Comparison of ENCODE assay signal across 22 cellular contexts in the genomic region with DNA sequence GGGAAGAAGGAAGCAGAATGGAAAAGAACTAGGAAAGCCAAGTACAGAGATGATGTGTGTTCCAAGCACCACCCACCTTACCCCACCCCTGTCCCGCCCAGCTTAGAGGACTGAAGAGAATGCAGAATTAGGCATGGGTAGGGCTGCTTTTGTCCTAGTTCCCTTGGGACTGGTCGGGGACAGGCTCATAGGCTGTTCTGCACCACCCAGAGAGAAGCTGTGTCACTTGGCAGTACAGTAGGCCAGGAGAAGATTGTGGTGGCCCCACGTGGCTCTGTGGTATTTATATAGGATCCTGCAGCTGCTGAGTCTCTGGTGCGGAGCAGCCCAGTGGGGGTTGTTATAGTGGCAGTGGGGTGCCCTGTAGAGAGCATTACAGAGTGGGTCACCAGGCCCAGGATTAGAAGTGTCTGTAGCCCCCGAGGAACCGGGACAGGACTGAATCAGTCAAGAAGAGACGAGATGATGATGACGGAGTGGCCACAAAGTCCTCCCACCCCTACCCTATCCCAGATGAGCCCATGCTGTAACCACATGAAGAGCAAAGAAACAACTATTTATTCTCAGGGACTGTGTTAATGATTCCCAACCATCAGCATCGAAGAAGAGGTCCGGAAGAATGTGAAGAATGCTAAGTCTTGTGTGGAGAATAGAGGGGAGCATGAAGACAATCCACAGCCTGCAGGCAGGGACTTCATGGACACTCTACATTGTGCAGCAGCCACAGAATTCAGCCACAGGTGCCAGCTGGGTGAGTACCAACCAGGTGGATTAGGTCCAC.
DNase-seq lines count a peak whose midpoint lies in the region; ATAC-seq, FAIRE-seq and TF ChIP-seq lines count a peak whose summit lies in the region.
"Had no signal": no experiment of that assay in that cellular context is flagged by ENCODE, and none has a peak within 500 bp of the region (broad histone marks: within the 10 kb centered on the region; RNA-seq: fewer than 3 reads in every experiment).

No MANE protein-coding gene starts in this region.

- no peak overlapping the region for H4K91ac ChIP-seq in H1 (replicated peaks; ENCODE audit: insufficient read length, low read length)
- H4K91ac ChIP-seq in neuronal stem cell (ENCODE audit: low read depth, low read length, poor library complexity): no peak overlapping the region

- no peaks in the 10 kb centered on the region for H3K79me2 ChIP-seq in H1 (ENCODE audit: control insufficient read depth in 1 of 2, insufficient read depth in 2 of 2, low read length in 2 of 2)

- H3K79me1 ChIP-seq in H1 (ENCODE audit: low read depth, low read length): no peaks in the 10 kb centered on the region
- no peaks in the 10 kb centered on the region for H3K79me1 ChIP-seq in neuronal stem cell (ENCODE audit: low read depth, low read length)

- no peak overlapping the region for H3K27ac ChIP-seq in H1 (ENCODE audit: low read depth, low read length)
- H3K27ac ChIP-seq in neuronal stem cell (replicated peaks; ENCODE audit: low read length): no peak overlapping the region

- H3K36me3 Mint-ChIP-seq in activated naive CD8-positive, alpha-beta T cell treated with anti-CD3 and anti-CD28 coated beads for 36 hours: no peaks in the 10 kb centered on the region
- H3K36me3 Mint-ChIP-seq: mesothelial cell of epicardium had no signal

- no peak overlapping the region for H2BK15ac ChIP-seq in H1 (ENCODE audit: low read length)
- no peak overlapping the region for H2BK15ac ChIP-seq in neuronal stem cell (ENCODE audit: low read length)

- H3K36me3 ChIP-seq in H1 (ENCODE audit: control insufficient read depth in 2 of 4, insufficient read depth in 4 of 4, low read length in 3 of 4) (no peaks in the 10 kb centered on the region), neuronal stem cell (replicated peaks in 1 of 2; ENCODE audit: control insufficient read depth in 2 of 2, insufficient read depth in 2 of 2, low read length in 2 of 2) (no peaks in the 10 kb centered on the region)

- ATAC-seq in GM18858 (IDR thresholded peaks at IDR 0.05; ENCODE audit: unreplicated experiment): no peak
- ATAC-seq: activated CD4-positive, CD25-positive, alpha-beta regulatory T cell treated with anti-CD3 and anti-CD28 coated beads, Interleukin-2, amount 50 U/mL, for 24 hours; activated T-helper 17 cell treated with anti-CD3 and anti-CD28 coated beads, Interleukin-2, amount 50 U/mL, for 72 hours; right cardiac atrium had no signal

- CTCF ChIA-PET in H1 (lab: Charles Lee; ENCODE audit: partially characterized antibody): interaction anchor here (0.6 kb wide), 1 partner anchor 12 kb away, joined by 3 read pairs; no protein-coding TSS in a partner anchor

- H3K23ac ChIP-seq in H1 (ENCODE audit: insufficient read length) (no peak overlapping the region), neuronal stem cell (ENCODE audit: low read depth, low read length, poor library complexity) (no peak overlapping the region)

- no peak overlapping the region for H2BK12ac ChIP-seq in H1 (ENCODE audit: low read depth, low read length)
- H2BK12ac ChIP-seq in neuronal stem cell (ENCODE audit: low read length): no peak overlapping the region

- TF ChIP-seq RAD21 in H1 (IDR thresholded peaks at IDR 0.05 in 1 of 2, conservative IDR thresholded peaks at IDR 0.05 in 1 of 2; ENCODE audit: low read depth in 2 of 2, low read length in 2 of 2): no peak

- H2AFZ ChIP-seq in H1 (ENCODE audit: low read length) (no peak overlapping the region), neuronal stem cell (ENCODE audit: low read length) (no peak overlapping the region)

- no peak overlapping the region for H3K18ac ChIP-seq in H1 (ENCODE audit: extremely low read depth, low read length)
- peak overlapping the region; percentile 27 for H3K18ac ChIP-seq in neuronal stem cell (ENCODE audit: low read length)

- H3K9me3 ChIP-seq in H1 (ENCODE audit: insufficient read depth in 2 of 2, low read depth in 1 of 2, low read length in 1 of 2) (no peaks in the 10 kb centered on the region), neuronal stem cell (replicated peaks in 1 of 2; ENCODE audit: control insufficient read depth in 2 of 2, insufficient read depth in 1 of 2, low read depth in 1 of 2, low read length in 2 of 2) (peaks cover 0 to 4% of the 10 kb centered on the region in 2 donors)

- H4K20me1 ChIP-seq in H1 (replicated peaks in 1 of 2; ENCODE audit: control insufficient read depth in 1 of 2, insufficient read depth in 2 of 2, low read length in 2 of 2): no peaks in the 10 kb centered on the region

- no peak overlapping the region for H4K5ac ChIP-seq in H1 (ENCODE audit: insufficient read length, low read depth, low read length)

- H2BK5ac ChIP-seq in H1 (ENCODE audit: low read depth, low read length): no peak overlapping the region
- no peak overlapping the region for H2BK5ac ChIP-seq in neuronal stem cell (ENCODE audit: low read length)

- no peak overlapping the region for H3K4me3 Mint-ChIP-seq in activated naive CD8-positive, alpha-beta T cell treated with anti-CD3 and anti-CD28 coated beads for 36 hours
- H3K4me3 Mint-ChIP-seq: activated T-helper 17 cell treated with anti-CD3 and anti-CD28 coated beads, Interleukin-2, amount 50 U/mL, for 72 hours; B cell; mesothelial cell of epicardium had no signal

- H4K8ac ChIP-seq in H1 (ENCODE audit: extremely low read depth, insufficient read depth, low read length): no peak overlapping the region; the same call in 1 of the 2 replicates
- peak overlapping the region; percentile 1 for H4K8ac ChIP-seq in neuronal stem cell (ENCODE audit: low read depth, low read length)

- no peak overlapping the region for H3K56ac ChIP-seq in H1 (replicated peaks; ENCODE audit: insufficient read length, low read depth, low read length)

- no peak for TF ChIP-seq CTCF in H1 (IDR thresholded peaks at IDR 0.05; ENCODE audit: control extremely low read depth in 1 of 3, insufficient read depth in 1 of 3, low read depth in 1 of 3, low read length in 3 of 3)

- no peaks in the 10 kb centered on the region for H3K4me1 ChIP-seq in H1 (replicated peaks in 1 of 4; ENCODE audit: control insufficient read depth in 3 of 4, insufficient read depth in 4 of 4, low read length in 3 of 4)
- H3K4me1 ChIP-seq in neuronal stem cell (ENCODE audit: control insufficient read depth in 2 of 2, insufficient read depth in 1 of 2, low read depth in 1 of 2, low read length in 2 of 2): peaks cover 1 to 9% of the 10 kb centered on the region in 2 donors

- H3K4me1 Mint-ChIP-seq in activated naive CD8-positive, alpha-beta T cell treated with anti-CD3 and anti-CD28 coated beads for 36 hours: peaks cover 2% of the 10 kb centered on the region
- H3K4me1 Mint-ChIP-seq: activated T-helper 17 cell treated with anti-CD3 and anti-CD28 coated beads, Interleukin-2, amount 50 U/mL, for 72 hours; mesothelial cell of epicardium had no signal

- TF ChIP-seq EP300 in H1 (IDR thresholded peaks at IDR 0.05; ENCODE audit: borderline replicate concordance in 1 of 2, low read depth in 2 of 2, low read length in 2 of 2): no peak

- no peak for FAIRE-seq in H1 (lab: Jason Lieb, UNC)
- FAIRE-seq: D721Med, GM12892, H54 had no signal

- H2BK20ac ChIP-seq in H1 (ENCODE audit: low read length): no peak overlapping the region

- H3K9ac ChIP-seq in H1 (replicated peaks in 1 of 4; ENCODE audit: extremely low read depth in 1 of 4, low read depth in 3 of 4, low read length in 3 of 4) (no peak overlapping the region), neuronal stem cell (ENCODE audit: low read depth, low read length, poor library complexity) (no peak overlapping the region)

- H3K4me2 ChIP-seq in H1 (ENCODE audit: insufficient read depth in 1 of 2, low read depth in 2 of 2, low read length in 2 of 2) (no peak overlapping the region), neuronal stem cell (ENCODE audit: insufficient read depth, low read length, poor library complexity, severe bottlenecking) (no peak overlapping the region)

- no peak overlapping the region for H3K27ac Mint-ChIP-seq in activated naive CD8-positive, alpha-beta T cell treated with anti-CD3 and anti-CD28 coated beads for 36 hours
- H3K27ac Mint-ChIP-seq: activated T-helper 17 cell treated with anti-CD3 and anti-CD28 coated beads, Interleukin-2, amount 50 U/mL, for 72 hours; B cell; mesothelial cell of epicardium had no signal

- H3K14ac ChIP-seq in H1 (ENCODE audit: insufficient read length): no peak overlapping the region
- H3K14ac ChIP-seq in neuronal stem cell (ENCODE audit: low read length): peak overlapping the region; percentile 67

- POLR2A ChIA-PET in H1 (lab: Charles Lee; ENCODE audit: partially characterized antibody): interaction anchor here (0.7 kb wide), 1 partner anchor 665 kb away, joined by 3 read pairs; no protein-coding TSS in a partner anchor

- H3K23me2 ChIP-seq in H1 (ENCODE audit: low read depth, low read length): no peaks in the 10 kb centered on the region

- H3K27me3 ChIP-seq in H1 (replicated peaks in 1 of 4; ENCODE audit: control insufficient read depth in 3 of 4, extremely low read depth in 1 of 4, insufficient read depth in 3 of 4, low read length in 3 of 4) (no peaks in the 10 kb centered on the region), neuronal stem cell (ENCODE audit: control insufficient read depth in 3 of 3, insufficient read depth in 3 of 3, low read depth in 1 of 3, low read length in 3 of 3) (no peaks in the 10 kb centered on the region)

- H3K27me3 Mint-ChIP-seq in activated naive CD8-positive, alpha-beta T cell treated with anti-CD3 and anti-CD28 coated beads for 36 hours: no peaks in the 10 kb centered on the region
- H3K27me3 Mint-ChIP-seq: activated T-helper 17 cell treated with anti-CD3 and anti-CD28 coated beads, Interleukin-2, amount 50 U/mL, for 72 hours; B cell had no signal

- H2BK120ac ChIP-seq in H1 (replicated peaks; ENCODE audit: low read depth, low read length) (no peak overlapping the region), neuronal stem cell (ENCODE audit: low read depth, low read length) (no peak overlapping the region)

- 93% methylated on average over 10 of the region's 10 CpGs; no CpG with 5 or more reads in 1 of the 2 experiments for WGBS in H1 (ENCODE audit: extremely low coverage in 1 of 2, insufficient coverage in 1 of 2, insufficient read length in 1 of 2, insufficient replicate concordance in 2 of 2, low coverage in 1 of 2, low lambda C conversion rate in 2 of 2, missing lambda C conversion rate in 1 of 2), 2 experiments
- WGBS in neuronal stem cell (ENCODE audit: extremely low coverage in 2 of 2, insufficient read length in 2 of 2, insufficient replicate concordance in 1 of 2), 2 donors: no CpG with 5 or more reads among the region's 10 CpGs

- no peak overlapping the region for H3K4me3 ChIP-seq in H1 (ENCODE audit: extremely low read depth in 1 of 4, insufficient read depth in 2 of 4, low read depth in 3 of 4, low read length in 4 of 4)
- H3K4me3 ChIP-seq in neuronal stem cell (ENCODE audit: low read length in 2 of 2): no peak overlapping the region

- H3K4ac ChIP-seq in H1 (replicated peaks; ENCODE audit: insufficient read length, low read depth, low read length): no peak overlapping the region
- H3K4ac ChIP-seq in neuronal stem cell (ENCODE audit: low read length): no peak overlapping the region

- H3K9me3 Mint-ChIP-seq in activated naive CD8-positive, alpha-beta T cell treated with anti-CD3 and anti-CD28 coated beads for 36 hours: no peaks in the 10 kb centered on the region
- H3K9me3 Mint-ChIP-seq: activated T-helper 17 cell treated with anti-CD3 and anti-CD28 coated beads, Interleukin-2, amount 50 U/mL, for 72 hours; mesothelial cell of epicardium had no signal

- no peak for TF ChIP-seq POLR2A in H1 (IDR thresholded peaks at IDR 0.05; ENCODE audit: control extremely low read depth in 1 of 2, low read depth in 2 of 2, low read length in 2 of 2)

- no peak overlapping the region for H2AK5ac ChIP-seq in H1 (ENCODE audit: low read depth, low read length)
- peak overlapping the region; percentile 28 for H2AK5ac ChIP-seq in neuronal stem cell (ENCODE audit: low read depth, low read length)

- DNase-seq in ELF-1 (ENCODE audit: low read depth, low spot score): peak; percentile 31
- peak; percentile 89 for DNase-seq in NCI-H2107 treated with DMSO at 0.1 percent for 48 hours (lab: John Stamatoyannopoulos, UW; ENCODE audit: unreplicated experiment)
- DNase-seq in H1 (ENCODE audit: low read depth in 1 of 2, low spot score in 2 of 2): no peak
- DNase-seq in neuronal stem cell (ENCODE audit: low spot score): no peak
- no peak for DNase-seq in DMS53 treated with DMSO at 0.1 percent for 48 hours (lab: John Stamatoyannopoulos, UW; ENCODE audit: unreplicated experiment)
- DNase-seq in NCI-H226: no peak
- no peak for DNase-seq in activated naive CD8-positive, alpha-beta T cell treated with anti-CD3 and anti-CD28 coated beads for 36 hours
- DNase-seq: effector CD8-positive, alpha-beta T cell; hippocampal formation; kidney; NCI-H1694 treated with DMSO at 0.1 percent for 48 hours; right cardiac atrium; SHP77 treated with DMSO at 0.1 percent for 48 hours; T-helper 2 cell had no signal

Comparison
In these comparisons a context has a peak if more than half of its experiments do, and no peak if none do; other contexts are left out.
1. DNase-seq: peak in ELF-1 (single experiment) and NCI-H2107 treated with DMSO at 0.1 percent for 48 hours (single experiment); none in H1 (0 of 2), neuronal stem cell (single experiment), DMS53 treated with DMSO at 0.1 percent for 48 hours (single experiment), NCI-H226 (single experiment) and activated naive CD8-positive, alpha-beta T cell treated with anti-CD3 and anti-CD28 coated beads for 36 hours (single experiment).